4 cellular contexts compared by ENCODE assay signal in genomic region chr1:2829846-2830615, GRCh38.
"Had no signal": no experiment of that assay in that cellular context is flagged by ENCODE, and none has a peak within 500 bp of the region (broad histone marks: within the 10 kb centered on the region; RNA-seq: fewer than 3 reads in every experiment).

No MANE protein-coding gene starts in this region.

- H3K4me1 Mint-ChIP-seq: GM23338, H9 had no signal

- H3K4me3 ChIP-seq: GM23338 had no signal

- H2AFZ ChIP-seq: GM23338 had no signal

- H3K4me2 ChIP-seq: GM23338 had no signal

- ATAC-seq: GM23338 had no signal

- H3K4me3 Mint-ChIP-seq: GM23338, H9 had no signal

- DNase-seq: H9, HCEC 1CT, IMR-90 had no signal

- H3K27ac Mint-ChIP-seq: GM23338, H9 had no signal
